Comparison of ENCODE assay signal across 7 cellular contexts in genomic region chr19:57192993-57193392, GRCh38.
A peak's percentile ranks its signal among the peaks of the same experiment; 100 is the strongest.
DNase-seq lines count a peak whose midpoint lies in the region; ATAC-seq and TF ChIP-seq lines count a peak whose summit lies in the region.
"Had no signal": no experiment of that assay in that cellular context is flagged by ENCODE, and none has a peak within 500 bp of the region (broad histone marks: within the 10 kb centered on the region; RNA-seq: fewer than 3 reads in every experiment).

No MANE protein-coding gene starts in this region.

- TF ChIP-seq CTCF in epithelial cell of esophagus (IDR thresholded peaks at IDR 0.05; ENCODE audit: insufficient read depth, low read depth, low read length, missing control alignments) = no peak

- peak overlapping the region; percentile 33 for H3K27ac Mint-ChIP-seq in activated T-cell treated with anti-CD3 and anti-CD28 coated beads, Interleukin-2, amount 50 U/mL, for 24 hours
- H3K27ac Mint-ChIP-seq in stimulated activated naive CD8-positive, alpha-beta T cell treated with anti-CD3 and anti-CD28 coated beads, Interleukin-15, Interleukin-2, amounts not matched to agents 100 ng/mL and 50 ng/mL, for 24 hours = peak overlapping the region; percentile 45

- peaks cover 86% of the 10 kb centered on the region for H3K36me3 Mint-ChIP-seq in activated T-cell treated with anti-CD3 and anti-CD28 coated beads, Interleukin-2, amount 50 U/mL, for 24 hours (ENCODE audit: low read depth)
- H3K36me3 Mint-ChIP-seq in stimulated activated naive CD8-positive, alpha-beta T cell treated with anti-CD3 and anti-CD28 coated beads, Interleukin-15, Interleukin-2, amounts not matched to agents 100 ng/mL and 50 ng/mL, for 24 hours (ENCODE audit: low read depth) = peaks cover 75% of the 10 kb centered on the region

- peak overlapping the region; percentile 88 for H3K4me3 Mint-ChIP-seq in activated T-cell treated with anti-CD3 and anti-CD28 coated beads, Interleukin-2, amount 50 U/mL, for 24 hours
- peak overlapping the region; percentile 89 for H3K4me3 Mint-ChIP-seq in stimulated activated naive CD8-positive, alpha-beta T cell treated with anti-CD3 and anti-CD28 coated beads, Interleukin-15, Interleukin-2, amounts not matched to agents 100 ng/mL and 50 ng/mL, for 24 hours

- ATAC-seq in HG02571 (IDR thresholded peaks at IDR 0.05; ENCODE audit: unreplicated experiment) = no peak

- peaks cover 55% of the 10 kb centered on the region for H3K9me3 Mint-ChIP-seq in activated T-cell treated with anti-CD3 and anti-CD28 coated beads, Interleukin-2, amount 50 U/mL, for 24 hours
- H3K9me3 Mint-ChIP-seq in stimulated activated naive CD8-positive, alpha-beta T cell treated with anti-CD3 and anti-CD28 coated beads, Interleukin-15, Interleukin-2, amounts not matched to agents 100 ng/mL and 50 ng/mL, for 24 hours = peaks cover 25% of the 10 kb centered on the region

- DNase-seq in activated T-cell treated with anti-CD3 and anti-CD28 coated beads, Interleukin-2, amount 50 U/mL, for 24 hours = no peak
- no peak for DNase-seq in activated T-cell treated with anti-CD3 and anti-CD28 coated beads for 4 hours
- no peak for DNase-seq in epithelial cell of esophagus (ENCODE audit: low read depth)
- DNase-seq in NCI-H2107 (lab: John Stamatoyannopoulos, UW) = no peak
- DNase-seq: stimulated activated CD4-positive, alpha-beta T cell treated with anti-CD3 and anti-CD28 coated beads, Interleukin-4, amount 100 ng/mL, for 4 hours had no signal

- peaks cover 3% of the 10 kb centered on the region for H3K27me3 Mint-ChIP-seq in activated T-cell treated with anti-CD3 and anti-CD28 coated beads, Interleukin-2, amount 50 U/mL, for 24 hours
- H3K27me3 Mint-ChIP-seq in stimulated activated naive CD8-positive, alpha-beta T cell treated with anti-CD3 and anti-CD28 coated beads, Interleukin-15, Interleukin-2, amounts not matched to agents 100 ng/mL and 50 ng/mL, for 24 hours = no peaks in the 10 kb centered on the region

- peaks cover 31% of the 10 kb centered on the region for H3K4me1 Mint-ChIP-seq in activated T-cell treated with anti-CD3 and anti-CD28 coated beads, Interleukin-2, amount 50 U/mL, for 24 hours (ENCODE audit: low read depth)
- peaks cover 40% of the 10 kb centered on the region for H3K4me1 Mint-ChIP-seq in stimulated activated naive CD8-positive, alpha-beta T cell treated with anti-CD3 and anti-CD28 coated beads, Interleukin-15, Interleukin-2, amounts not matched to agents 100 ng/mL and 50 ng/mL, for 24 hours (ENCODE audit: low read depth)

- H3K4me3 ChIP-seq in epithelial cell of esophagus (ENCODE audit: low read length) = peak overlapping the region; percentile 92
